In genomic region chr20:52191436-52192295, GRCh38 we compare ENCODE assay signal across 1 cellular context.
A peak's percentile ranks its signal among the peaks of the same experiment; 100 is the strongest.
TF ChIP-seq lines count a peak whose summit lies in the region.

ZFP64 (minus strand) TSS chr20:52191779; CDS start chr20:52191636, 143 bp downstream.

TF ChIP-seq in HepG2, 621 proteins besides CTCF, POLR2A, EP300 and RAD21 (continued from another document and continues in another):
- TF ChIP-seq ZNF326 (CRISPR knock-in tag; IDR thresholded peaks at IDR 0.05; ENCODE audit: borderline replicate concordance) (no peak), NBN (conservative IDR thresholded peaks at IDR 0.05) (no peak), MXD3 (CRISPR knock-in tag; IDR thresholded peaks at IDR 0.05) (peak; percentile 74; the same call in 1 of the 2 replicates), ZHX1 (CRISPR knock-in tag; IDR thresholded peaks at IDR 0.05; ENCODE audit: low read depth) (peak; percentile 7), ZNF768 (CRISPR knock-in tag; IDR thresholded peaks at IDR 0.05) (peak; percentile 71), MXD1 (CRISPR knock-in tag; IDR thresholded peaks at IDR 0.05) (peak; percentile 88; the same call in 1 of the 2 replicates), ZBTB4 (CRISPR knock-in tag; IDR thresholded peaks at IDR 0.05; ENCODE audit: borderline replicate concordance) (peak; percentile 53; the same call in 1 of the 2 replicates), ZBTB37 (CRISPR knock-in tag; IDR thresholded peaks at IDR 0.05) (no peak), SKI (IDR thresholded peaks at IDR 0.05; ENCODE audit: partially characterized antibody) (peak; percentile 21), SP5 (CRISPR knock-in tag; IDR thresholded peaks at IDR 0.05; ENCODE audit: borderline replicate concordance, low read depth) (peak; percentile 16; the same call in 1 of the 2 replicates), KDM5B (CRISPR knock-in tag; IDR thresholded peaks at IDR 0.05; ENCODE audit: borderline replicate concordance) (peak; percentile 95), ATF5 (CRISPR knock-in tag; IDR thresholded peaks at IDR 0.05; ENCODE audit: low read depth) (peak; percentile 84), TSC22D2 (CRISPR knock-in tag; IDR thresholded peaks at IDR 0.05; ENCODE audit: borderline replicate concordance) (peak; percentile 62; the same call in 1 of the 2 replicates), ZNF367 (CRISPR knock-in tag; IDR thresholded peaks at IDR 0.05; ENCODE audit: borderline replicate concordance) (no peak), ZNF607 (CRISPR knock-in tag; IDR thresholded peaks at IDR 0.05; ENCODE audit: borderline replicate concordance) (peak; percentile 92), BATF2 (CRISPR knock-in tag; IDR thresholded peaks at IDR 0.05) (no peak; the same call in none of the 2 replicates), ZNF460 (CRISPR knock-in tag; IDR thresholded peaks at IDR 0.05; ENCODE audit: borderline replicate concordance) (no peak), TMF1 (CRISPR knock-in tag; IDR thresholded peaks at IDR 0.05; ENCODE audit: low read depth) (peak; percentile 98), KLF6 (CRISPR knock-in tag; IDR thresholded peaks at IDR 0.05) (peak; percentile 69), ARNT (IDR thresholded peaks at IDR 0.05) (no peak), ZNF264 (CRISPR knock-in tag; IDR thresholded peaks at IDR 0.05) (peak; percentile 62), ZSCAN20 (CRISPR knock-in tag; IDR thresholded peaks at IDR 0.05; ENCODE audit: borderline replicate concordance) (peak; percentile 63), ZNF574 (CRISPR knock-in tag; IDR thresholded peaks at IDR 0.05) (peak; percentile 88), BCL6 (CRISPR knock-in tag; IDR thresholded peaks at IDR 0.05) (peak; percentile 10; the same call in 1 of the 2 replicates), EED (CRISPR knock-in tag; IDR thresholded peaks at IDR 0.05) (peak; percentile 99), PHF8 (CRISPR knock-in tag; IDR thresholded peaks at IDR 0.05) (peak; percentile 97), AGO2 (optimal IDR thresholded peaks at IDR 0.05; ENCODE audit: low read depth, low read length) (peak; percentile 94), ZNF878 (CRISPR knock-in tag; IDR thresholded peaks at IDR 0.05) (peak; percentile 93), NFKB2 (CRISPR knock-in tag; IDR thresholded peaks at IDR 0.05; ENCODE audit: borderline replicate concordance) (no peak; the same call in 1 of the 2 replicates), ZBTB34 (CRISPR knock-in tag; IDR thresholded peaks at IDR 0.05) (peak; percentile 91), SYNCRIP (IDR thresholded peaks at IDR 0.05; ENCODE audit: insufficient read depth, low read depth, low read length) (no peak), ELK4 (CRISPR knock-in tag; IDR thresholded peaks at IDR 0.05; ENCODE audit: borderline replicate concordance) (no peak), ZFP37 (CRISPR knock-in tag; IDR thresholded peaks at IDR 0.05; ENCODE audit: borderline replicate concordance) (no peak; the same call in 1 of the 2 replicates), HOXD1 (CRISPR knock-in tag; IDR thresholded peaks at IDR 0.05) (peak; percentile 21; the same call in 1 of the 2 replicates), CC2D1A (CRISPR knock-in tag; IDR thresholded peaks at IDR 0.05) (peak; percentile 93; the same call in 1 of the 2 replicates), ZNF354B (CRISPR knock-in tag; IDR thresholded peaks at IDR 0.05) (peak; percentile 96), SAP130 (CRISPR knock-in tag; IDR thresholded peaks at IDR 0.05; ENCODE audit: low read depth) (peak; percentile 69), AHR (CRISPR knock-in tag; IDR thresholded peaks at IDR 0.05) (peak; percentile 15; the same call in 1 of the 2 replicates), ZNF550 (CRISPR knock-in tag; IDR thresholded peaks at IDR 0.05; ENCODE audit: borderline replicate concordance) (peak; percentile 92; the same call in 1 of the 2 replicates), THAP11 (CRISPR knock-in tag; IDR thresholded peaks at IDR 0.05) (peak; percentile 79), ZSCAN5A (CRISPR knock-in tag; IDR thresholded peaks at IDR 0.05; ENCODE audit: borderline replicate concordance) (peak; percentile 84; the same call in 1 of the 2 replicates), PHF5A (CRISPR knock-in tag; IDR thresholded peaks at IDR 0.05; ENCODE audit: low read depth, unreplicated experiment) (peak; percentile 31), ZBTB25 (CRISPR knock-in tag; IDR thresholded peaks at IDR 0.05) (0 out of 2 replicates have a peak, but pooled peaks have one; percentile 43)
